9 cellular contexts compared by ENCODE assay signal in the genomic region with DNA sequence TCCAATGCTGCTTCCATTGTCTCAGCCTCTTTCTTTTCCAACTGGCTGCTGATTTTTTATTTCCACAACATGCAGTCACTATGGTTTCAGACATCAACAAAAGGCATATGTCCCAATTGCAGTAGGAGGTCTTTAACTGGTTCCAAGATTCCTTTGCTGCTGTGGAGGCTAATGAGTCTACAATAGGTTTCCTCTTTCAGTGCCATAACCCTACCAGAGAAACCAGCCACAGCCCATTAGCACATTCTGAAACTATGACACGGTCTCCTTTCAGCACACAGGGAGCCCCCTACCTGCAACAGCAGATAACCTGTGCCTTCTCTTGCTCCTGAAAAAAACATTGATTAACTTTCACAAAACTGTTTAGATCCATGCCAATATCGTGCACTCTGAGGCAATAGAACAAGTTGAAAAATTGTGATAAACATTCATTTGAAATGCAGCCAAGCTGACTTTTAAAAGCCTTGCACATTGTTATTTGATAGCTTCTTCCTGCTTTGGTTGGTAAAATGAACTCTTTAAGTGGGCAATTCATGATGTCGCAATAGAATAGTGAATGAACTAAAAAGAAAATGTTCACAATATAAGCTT.
DNase-seq lines count a peak whose midpoint lies in the region; ATAC-seq and TF ChIP-seq lines count a peak whose summit lies in the region.
"Had no signal": no experiment of that assay in that cellular context is flagged by ENCODE, and none has a peak within 500 bp of the region (broad histone marks: within the 10 kb centered on the region; RNA-seq: fewer than 3 reads in every experiment).

No MANE protein-coding gene starts in this region.

- ATAC-seq in HG03095 (IDR thresholded peaks at IDR 0.05; ENCODE audit: unreplicated experiment), result no peak

- CTCF ChIA-PET in HEK293T (lab: Yijun Ruan, JAX), result no interaction called here

- TF ChIP-seq CTCF in fibroblast of mammary gland (conservative IDR thresholded peaks at IDR 0.05; ENCODE audit: control insufficient read depth, insufficient read depth, low read depth, low read length), result peak; percentile 20

- DNase-seq in HEK293T (ENCODE audit: extremely low spot score), result peak; percentile 16
- peak; percentile 73 for DNase-seq in NCI-H748 treated with DMSO at 0.1 percent for 48 hours (lab: John Stamatoyannopoulos, UW)
- peak; percentile 92 for DNase-seq in fibroblast of mammary gland (ENCODE audit: low read depth)
- peak; percentile 91 for DNase-seq in skeletal muscle cell (ENCODE audit: low read depth)
- no peak for DNase-seq in CD1c-positive myeloid dendritic cell (ENCODE audit: extremely low spot score)
- no peak for DNase-seq in NCI-H1694 (lab: John Stamatoyannopoulos, UW)
- DNase-seq in HUDEP-2 (lab: John Stamatoyannopoulos, UW; ENCODE audit: unreplicated experiment in 76 of 76), result no peak
- DNase-seq: activated effector memory CD4-positive, alpha-beta T cell treated with anti-CD3 and anti-CD28 coated beads, Interleukin-2, amount 50 U/mL, for 16 hours had no signal

- H3K4me3 ChIP-seq in fibroblast of mammary gland (ENCODE audit: control insufficient read depth, low read depth, low read length) (no peak overlapping the region), skeletal muscle cell (ENCODE audit: low read depth, low read length) (no peak overlapping the region)

- POLR2A ChIA-PET in HEK293T (lab: Yijun Ruan, JAX), result no interaction called here

TF ChIP-seq in HEK293T, 16 proteins besides CTCF, POLR2A, EP300 and RAD21:
- no peak for TF ChIP-seq L3MBTL2 (conservative IDR thresholded peaks at IDR 0.05)
- TF ChIP-seq TARDBP (IDR thresholded peaks at IDR 0.05), result no peak

Comparison
In these comparisons a context has a peak if more than half of its experiments do, and no peak if none do; other contexts are left out.
1. DNase-seq: peak in HEK293T (single experiment), NCI-H748 treated with DMSO at 0.1 percent for 48 hours (single experiment), fibroblast of mammary gland (single experiment) and skeletal muscle cell (single experiment); none in CD1c-positive myeloid dendritic cell (single experiment), NCI-H1694 (single experiment) and HUDEP-2 (0 of 76).